ENCODE assay signal across 15 cellular contexts in genomic region chr12:75684678-75685620, GRCh38.
A peak's percentile ranks its signal among the peaks of the same experiment; 100 is the strongest.
DNase-seq lines count a peak whose midpoint lies in the region; ATAC-seq and TF ChIP-seq lines count a peak whose summit lies in the region.
"Had no signal": no experiment of that assay in that cellular context is flagged by ENCODE, and none has a peak within 500 bp of the region (broad histone marks: within the 10 kb centered on the region; RNA-seq: fewer than 3 reads in every experiment).

No MANE protein-coding gene starts in this region.

- no peak for DNase-seq in AG04450 (ENCODE audit: low read depth, low spot score)
- peak; percentile 58 for DNase-seq in HPDE6-E6E7 (ENCODE audit: extremely low spot score)
- no peak for DNase-seq in activated naive CD8-positive, alpha-beta T cell treated with anti-CD3 and anti-CD28 coated beads, Interleukin-2, amount 50 U/mL, for 24 hours
- DNase-seq in hepatocyte (ENCODE audit: low spot score), result no peak
- DNase-seq in CD4-positive, alpha-beta memory T cell, result no peak
- DNase-seq in NAMALWA (ENCODE audit: low spot score), result no peak
- DNase-seq in H7, result no peak
- DNase-seq: stimulated activated CD4-positive, alpha-beta T cell treated with anti-CD3 and anti-CD28 coated beads, Interleukin-1b, Interleukin-23, amount 100 ng/mL, for 48 hours had no signal

- TF ChIP-seq CTCF in AG04450 (IDR thresholded peaks at IDR 0.05; ENCODE audit: low read depth, low read length) (no peak), hepatocyte (IDR thresholded peaks at IDR 0.05; ENCODE audit: poor library complexity) (no peak)

- H3K79me2 ChIP-seq in hepatocyte, result no peaks in the 10 kb centered on the region

- CTCF ChIA-PET in AG04450 (lab: Charles Lee), result interaction anchor here (1.5 kb wide), 1 partner anchor 160 kb away, joined by 3 read pairs; no protein-coding TSS in a partner anchor
- CTCF ChIA-PET in CD4-positive, alpha-beta memory T cell (lab: Charles Lee; ENCODE audit: partially characterized antibody), result no interaction called here

- WGBS in hepatocyte (ENCODE audit: low lambda C conversion rate, missing lambda C conversion rate), result 82% methylated on average over 5 of the region's 5 CpGs

- no peaks in the 10 kb centered on the region for H3K36me3 Mint-ChIP-seq in activated naive CD8-positive, alpha-beta T cell treated with anti-CD3 and anti-CD28 coated beads, Interleukin-2, amount 50 U/mL, for 24 hours (ENCODE audit: low read depth)
- no peaks in the 10 kb centered on the region for H3K36me3 Mint-ChIP-seq in CD4-positive, alpha-beta memory T cell

- H2AFZ ChIP-seq in hepatocyte, result no peak overlapping the region

- H3K36me3 ChIP-seq in hepatocyte (replicated peaks; ENCODE audit: insufficient read depth, low read depth) (no peaks in the 10 kb centered on the region), H7 (replicated peaks; ENCODE audit: control insufficient read depth, insufficient read depth, low read length) (no peaks in the 10 kb centered on the region)
- H3K36me3 ChIP-seq in CD4-positive, alpha-beta memory T cell (ENCODE audit: insufficient read depth, low read length), result no peaks in the 10 kb centered on the region
- H3K36me3 ChIP-seq: BLaER1 treated with 17β-estradiol and CSF1 and Interleukin-3, amounts not matched to agents 10 nM and 100 nM; cardiac muscle cell; esophagus muscularis mucosa; neutrophil had no signal

- no peak overlapping the region for H3K4me3 Mint-ChIP-seq in activated naive CD8-positive, alpha-beta T cell treated with anti-CD3 and anti-CD28 coated beads, Interleukin-2, amount 50 U/mL, for 24 hours
- no peak overlapping the region for H3K4me3 Mint-ChIP-seq in CD4-positive, alpha-beta memory T cell
- H3K4me3 Mint-ChIP-seq: stimulated activated naive CD8-positive, alpha-beta T cell treated with anti-CD3 and anti-CD28 coated beads, Interleukin-15, Interleukin-2, amounts not matched to agents 100 ng/mL and 50 ng/mL, for 24 hours had no signal

- H3K27ac ChIP-seq in AG04450 (ENCODE audit: low read depth, low read length) (peak overlapping the region; percentile 55), hepatocyte (peak overlapping the region; percentile 73)
- H3K27ac ChIP-seq in CD4-positive, alpha-beta memory T cell (ENCODE audit: low read depth, low read length), result no peak overlapping the region
- H3K27ac ChIP-seq: BLaER1 treated with 17β-estradiol and CSF1 and Interleukin-3, amounts not matched to agents 10 nM and 100 nM; cardiac muscle cell; esophagus muscularis mucosa; neutrophil had no signal

- H3K4me2 ChIP-seq in hepatocyte, result peak overlapping the region; percentile 9

- no peaks in the 10 kb centered on the region for H3K27me3 ChIP-seq in AG04450 (ENCODE audit: control insufficient read depth, insufficient read depth, low read length)
- no peaks in the 10 kb centered on the region for H3K27me3 ChIP-seq in hepatocyte
- H3K27me3 ChIP-seq in CD4-positive, alpha-beta memory T cell (ENCODE audit: insufficient read depth, low read length), result no peaks in the 10 kb centered on the region
- H3K27me3 ChIP-seq in H7 (ENCODE audit: control insufficient read depth, insufficient read depth, low read length), result no peaks in the 10 kb centered on the region
- H3K27me3 ChIP-seq: BLaER1 treated with 17β-estradiol and CSF1 and Interleukin-3, amounts not matched to agents 10 nM and 100 nM; cardiac muscle cell; esophagus muscularis mucosa; neutrophil had no signal

- no peaks in the 10 kb centered on the region for H4K20me1 ChIP-seq in hepatocyte (ENCODE audit: insufficient read depth, poor library complexity, severe bottlenecking)
- H4K20me1 ChIP-seq: BLaER1 treated with 17β-estradiol and CSF1 and Interleukin-3, amounts not matched to agents 10 nM and 100 nM had no signal

- ATAC-seq in activated naive CD8-positive, alpha-beta T cell treated with anti-CD3 and anti-CD28 coated beads, Interleukin-2, amount 50 U/mL, for 24 hours, result peak; percentile 66
- no peak for ATAC-seq in GM18505 (IDR thresholded peaks at IDR 0.05; ENCODE audit: unreplicated experiment)
- ATAC-seq: left lobe of liver had no signal

- TF ChIP-seq POLR2A in GM18505 (IDR thresholded peaks at IDR 0.05; ENCODE audit: borderline replicate concordance, extremely low read depth, insufficient read depth, insufficient read length), result no peak

- no peaks in the 10 kb centered on the region for H3K9me2 ChIP-seq in hepatocyte (replicated peaks; ENCODE audit: insufficient read depth)

- H3K27me3 Mint-ChIP-seq in activated naive CD8-positive, alpha-beta T cell treated with anti-CD3 and anti-CD28 coated beads, Interleukin-2, amount 50 U/mL, for 24 hours, result peaks cover 3% of the 10 kb centered on the region
- H3K27me3 Mint-ChIP-seq in CD4-positive, alpha-beta memory T cell, result no peaks in the 10 kb centered on the region

- H3K9me3 Mint-ChIP-seq in activated naive CD8-positive, alpha-beta T cell treated with anti-CD3 and anti-CD28 coated beads, Interleukin-2, amount 50 U/mL, for 24 hours, result peaks cover 14% of the 10 kb centered on the region
- H3K9me3 Mint-ChIP-seq in CD4-positive, alpha-beta memory T cell, result peaks cover 0 to 6% (median 0%) of the 10 kb centered on the region in 8 donors
- H3K9me3 Mint-ChIP-seq: stimulated activated naive CD8-positive, alpha-beta T cell treated with anti-CD3 and anti-CD28 coated beads, Interleukin-15, Interleukin-2, amounts not matched to agents 100 ng/mL and 50 ng/mL, for 24 hours had no signal

- POLR2A ChIA-PET in AG04450 (lab: Yijun Ruan, JAX), result interaction anchor here (0.8 to 2.6 kb wide), 2 partner anchors 21 to 347 kb away, joined by 3 to 11 read pairs; partner anchors contain the start of gene PHLDA1
- POLR2A ChIA-PET in CD4-positive, alpha-beta memory T cell (lab: Charles Lee; ENCODE audit: partially characterized antibody), result no interaction called here

- H3K4me3 ChIP-seq in AG04450 (ENCODE audit: low read depth, low read length) (no peak overlapping the region), hepatocyte (no peak overlapping the region), H7 (ENCODE audit: insufficient read depth, low read depth, low read length) (no peak overlapping the region)
- no peak overlapping the region for H3K4me3 ChIP-seq in CD4-positive, alpha-beta memory T cell (ENCODE audit: low read length in 2 of 2)
- H3K4me3 ChIP-seq: BLaER1 treated with 17β-estradiol and CSF1 and Interleukin-3, amounts not matched to agents 10 nM and 100 nM; cardiac muscle cell; esophagus muscularis mucosa had no signal

- H3K27ac Mint-ChIP-seq in activated naive CD8-positive, alpha-beta T cell treated with anti-CD3 and anti-CD28 coated beads, Interleukin-2, amount 50 U/mL, for 24 hours, result peak overlapping the region; percentile 57
- H3K27ac Mint-ChIP-seq in CD4-positive, alpha-beta memory T cell, result no peak overlapping the region
- H3K27ac Mint-ChIP-seq: stimulated activated naive CD8-positive, alpha-beta T cell treated with anti-CD3 and anti-CD28 coated beads, Interleukin-15, Interleukin-2, amounts not matched to agents 100 ng/mL and 50 ng/mL, for 24 hours had no signal

- H3K4me1 ChIP-seq in hepatocyte (ENCODE audit: insufficient read depth), result no peaks in the 10 kb centered on the region
- no peaks in the 10 kb centered on the region for H3K4me1 ChIP-seq in CD4-positive, alpha-beta memory T cell (ENCODE audit: insufficient read depth, low read length)
- H3K4me1 ChIP-seq: esophagus muscularis mucosa had no signal

- H3K4me1 Mint-ChIP-seq in activated naive CD8-positive, alpha-beta T cell treated with anti-CD3 and anti-CD28 coated beads, Interleukin-2, amount 50 U/mL, for 24 hours, result peaks cover 16% of the 10 kb centered on the region
- no peaks in the 10 kb centered on the region for H3K4me1 Mint-ChIP-seq in CD4-positive, alpha-beta memory T cell

- H3K9me3 ChIP-seq in AG04450 (ENCODE audit: control insufficient read depth, insufficient read depth, low read length) (no peaks in the 10 kb centered on the region), hepatocyte (ENCODE audit: low read depth) (no peaks in the 10 kb centered on the region)
- no peaks in the 10 kb centered on the region for H3K9me3 ChIP-seq in CD4-positive, alpha-beta memory T cell (ENCODE audit: control insufficient read depth in 1 of 2, low read length in 2 of 2)
- H3K9me3 ChIP-seq: esophagus muscularis mucosa, neutrophil had no signal

- intact Hi-C loops in CD4-positive, alpha-beta memory T cell (cut with micrococcal nuclease), result no loop called here
